8 cellular contexts compared by ENCODE assay signal in genomic region chr1:22976461-22977243, GRCh38. TPM values are rescaled to one million over a fixed set of nuclear protein-coding genes. Genes with fewer than 3 reads are reported as not detected.
A peak's percentile ranks its signal among the peaks of the same experiment; 100 is the strongest.
DNase-seq lines count a peak whose midpoint lies in the region; ATAC-seq and TF ChIP-seq lines count a peak whose summit lies in the region.

No MANE protein-coding gene starts in this region.

- H3K27me3 ChIP-seq in ascending aorta (no peaks in the 10 kb centered on the region), gastrocnemius medialis (peaks cover 0 to 12% (median 10%) of the 10 kb centered on the region in 3 donors)

- intact Hi-C loops in ascending aorta (cut with DNase I) = loop anchor here (5.0 kb wide), 1 partner anchor 211 kb away; no protein-coding TSS in a partner anchor
- intact Hi-C loops in gastrocnemius medialis (cut with DNase I; ENCODE audit: low total_unique reads) = loop anchor here (2.0 kb wide), 3 partner anchors 112 to 208 kb away; no protein-coding TSS in a partner anchor

- no peak overlapping the region for H3K27ac ChIP-seq in ascending aorta
- H3K27ac ChIP-seq in gastrocnemius medialis = no peak overlapping the region

- ATAC-seq in gastrocnemius medialis = peak in 1 of 2 donors; percentile 76
- ATAC-seq in GM18520 (IDR thresholded peaks at IDR 0.05; ENCODE audit: unreplicated experiment) = no peak

- in situ Hi-C loops in gastrocnemius medialis (cut with MboI; ENCODE audit: low sequenced_read_pairs in 4 of 4) = loop anchor here (5.0 to 10.0 kb wide), 2 partner anchors 208 to 211 kb away; no protein-coding TSS in a partner anchor

- H3K36me3 ChIP-seq in ascending aorta (no peaks in the 10 kb centered on the region), gastrocnemius medialis (no peaks in the 10 kb centered on the region)

- H3K9me3 ChIP-seq in ascending aorta (no peaks in the 10 kb centered on the region), gastrocnemius medialis (no peaks in the 10 kb centered on the region)

- TF ChIP-seq POLR2A in gastrocnemius medialis (IDR thresholded peaks at IDR 0.05) = no peak

- H3K4me1 ChIP-seq in ascending aorta (no peaks in the 10 kb centered on the region), gastrocnemius medialis (no peaks in the 10 kb centered on the region)

- H3K4me3 ChIP-seq in ascending aorta = no peak overlapping the region
- H3K4me3 ChIP-seq in gastrocnemius medialis = no peak overlapping the region

- TF ChIP-seq CTCF in GM20000 (IDR thresholded peaks at IDR 0.05; ENCODE audit: extremely low read depth, missing control alignments) (peak; percentile 66), ascending aorta (IDR thresholded peaks at IDR 0.05) (peak in 2 of 3 experiments; percentile 61 to 62), gastrocnemius medialis (IDR thresholded peaks at IDR 0.05 in 4 of 5, conservative IDR thresholded peaks at IDR 0.05 in 1 of 5) (peak; percentile 45 to 66 (median 60))

- peak; percentile 93 for DNase-seq in AG20443 (ENCODE audit: low spot score)
- DNase-seq in GM20000 (ENCODE audit: low spot score) = peak; percentile 74
- peak; percentile 69 to 89 (median 70) for DNase-seq in NCI-H1417 (lab: John Stamatoyannopoulos, UW)
- DNase-seq in SKM-1 treated with dmso at 0.1 percent for 144 hours (lab: John Stamatoyannopoulos, UW; ENCODE audit: unreplicated experiment) = peak; percentile 76
- peak in 1 of 2 donors; percentile 70 for DNase-seq in ascending aorta (ENCODE audit: low spot score in 2 of 2)
- DNase-seq in hypothalamus (lab: John Stamatoyannopoulos, UW) = peak in 36 of 51 donors; percentile 2 to 71 (median 36)
- DNase-seq in gastrocnemius medialis = peak; percentile 8 to 31

RNA-seq across cellular contexts. Expression of gene LACTBL1, which starts 4.0 kb away (rescaled TPM):
- not detected for total RNA-seq in ascending aorta
- not detected for total RNA-seq in gastrocnemius medialis

RNA-seq across cellular contexts. Expression of gene TEX46, which starts 39.0 kb away (rescaled TPM):
- total RNA-seq in ascending aorta (not detected), gastrocnemius medialis (not detected)

RNA-seq across cellular contexts. Expression of gene KDM1A, which starts 42.6 kb away (rescaled TPM):
- total RNA-seq in ascending aorta (28.7 TPM), gastrocnemius medialis (10 to 100 TPM; 46.0 to 76.2 (median 58.7) TPM)
